Comparison of ENCODE assay signal across 8 cellular contexts in genomic region chr12:122063691-122064033, GRCh38. TPM values are rescaled to one million over a fixed set of nuclear protein-coding genes. Genes with fewer than 3 reads are reported as not detected.
DNase-seq lines count a peak whose midpoint lies in the region; ATAC-seq and TF ChIP-seq lines count a peak whose summit lies in the region.

No MANE protein-coding gene starts in this region.

- peaks cover 19% of the 10 kb centered on the region for H3K4me1 Mint-ChIP-seq in endodermal cell
- peaks cover 38% of the 10 kb centered on the region for H3K4me1 Mint-ChIP-seq in neural progenitor cell

- peaks cover 27% of the 10 kb centered on the region for H4K20me1 ChIP-seq in neural progenitor cell (ENCODE audit: low read depth)

- H3K4me3 ChIP-seq in A673 (ENCODE audit: low read depth, low read length, poor library complexity, severe bottlenecking): no peak overlapping the region
- H3K4me3 ChIP-seq in endodermal cell (ENCODE audit: low read length): no peak overlapping the region
- H3K4me3 ChIP-seq in neural progenitor cell: no peak overlapping the region

- H3K27me3 ChIP-seq in A673 (replicated peaks; ENCODE audit: insufficient read depth, low read depth, low read length, poor library complexity) (no peaks in the 10 kb centered on the region), endodermal cell (ENCODE audit: control insufficient read depth, insufficient read depth, low read length, poor library complexity, severe bottlenecking) (no peaks in the 10 kb centered on the region), neural progenitor cell (no peaks in the 10 kb centered on the region)

- peaks cover 13% of the 10 kb centered on the region for H3K4me1 ChIP-seq in A673 (ENCODE audit: insufficient read depth, low read length, poor library complexity, severe bottlenecking)
- peaks cover 10% of the 10 kb centered on the region for H3K4me1 ChIP-seq in endodermal cell (ENCODE audit: control insufficient read depth, insufficient read depth, low read length)
- H3K4me1 ChIP-seq in neural progenitor cell: peaks cover 13% of the 10 kb centered on the region

- H3K4me3 Mint-ChIP-seq in endodermal cell: peak overlapping the region; percentile 51
- peak overlapping the region; percentile 82 for H3K4me3 Mint-ChIP-seq in neural progenitor cell

- TF ChIP-seq CTCF in A673 (conservative IDR thresholded peaks at IDR 0.05; ENCODE audit: low read depth, low read length) (no peak), endodermal cell (conservative IDR thresholded peaks at IDR 0.05) (no peak), neural progenitor cell (IDR thresholded peaks at IDR 0.05) (no peak)

- ATAC-seq in HG02642 (IDR thresholded peaks at IDR 0.05; ENCODE audit: poor library complexity, unreplicated experiment) (no peak), GM18858 (IDR thresholded peaks at IDR 0.05; ENCODE audit: unreplicated experiment) (no peak)

- no peak for DNase-seq in A673 (ENCODE audit: low spot score)
- DNase-seq in NCI-H69 (lab: John Stamatoyannopoulos, UW): peak; percentile 96
- DNase-seq in endodermal cell: no peak
- DNase-seq in neural progenitor cell (ENCODE audit: low spot score): no peak
- no peak for DNase-seq in NCI-H748 (lab: John Stamatoyannopoulos, UW; ENCODE audit: unreplicated experiment)
- DNase-seq in NCI-H1105 (lab: John Stamatoyannopoulos, UW): no peak

- BruUV-seq in A673 (replicated peaks; lab: Mats Ljungman, UMichigan): no TSS peak

- H3K9ac ChIP-seq in endodermal cell (ENCODE audit: extremely low read depth, low read length, poor library complexity, severe bottlenecking) (no peak overlapping the region), neural progenitor cell (no peak overlapping the region)

- H3K9me3 ChIP-seq in A673 (ENCODE audit: low read depth, low read length, poor library complexity, severe bottlenecking): no peaks in the 10 kb centered on the region
- no peaks in the 10 kb centered on the region for H3K9me3 ChIP-seq in endodermal cell (ENCODE audit: control insufficient read depth, low read length)
- H3K9me3 ChIP-seq in neural progenitor cell (ENCODE audit: low read depth): no peaks in the 10 kb centered on the region

- POLR2A ChIA-PET in A673 (lab: Charles Lee; ENCODE audit: low non-redundant PET): no interaction called here

- H3K36me3 Mint-ChIP-seq in endodermal cell (ENCODE audit: low read depth) (peaks cover 33% of the 10 kb centered on the region), neural progenitor cell (peaks cover 12% of the 10 kb centered on the region)

- intact Hi-C loops in A673 (cut with micrococcal nuclease; ENCODE audit: unreplicated experiment): no loop called here

- no peak overlapping the region for H3K4me2 ChIP-seq in neural progenitor cell

- H3K36me3 ChIP-seq in A673 (ENCODE audit: insufficient read depth, low read length, poor library complexity, severe bottlenecking) (peaks cover 19% of the 10 kb centered on the region), endodermal cell (ENCODE audit: control insufficient read depth, insufficient read depth, low read length) (peaks cover 13% of the 10 kb centered on the region), neural progenitor cell (no peaks in the 10 kb centered on the region)

- H3F3A ChIP-seq in neural progenitor cell (ENCODE audit: low read depth): peaks cover 27% of the 10 kb centered on the region

- CTCF ChIA-PET in A673 (lab: Charles Lee): no interaction called here

- no peaks in the 10 kb centered on the region for H3K79me2 ChIP-seq in neural progenitor cell (ENCODE audit: low read depth)

- 65 to 66% methylated on average over 5 to 6 of the region's 6 CpGs for WGBS in endodermal cell (ENCODE audit: insufficient coverage in 1 of 2, insufficient read length in 1 of 2), 2 experiments

- H3K27ac ChIP-seq in A673 (ENCODE audit: low read depth, low read length, poor library complexity, severe bottlenecking) (peak overlapping the region; percentile 53), endodermal cell (ENCODE audit: low read depth, low read length) (peak overlapping the region; percentile 81), neural progenitor cell (no peak overlapping the region)

- H3K27me3 Mint-ChIP-seq in endodermal cell (ENCODE audit: insufficient read depth) (no peaks in the 10 kb centered on the region), neural progenitor cell (ENCODE audit: insufficient read depth, low read depth) (peaks cover 4% of the 10 kb centered on the region)

- H3K9me3 Mint-ChIP-seq in endodermal cell (no peaks in the 10 kb centered on the region), neural progenitor cell (no peaks in the 10 kb centered on the region)

- H3K27ac Mint-ChIP-seq in endodermal cell (peak overlapping the region; percentile 69), neural progenitor cell (peak overlapping the region; percentile 17)

- no peak overlapping the region for H2AFZ ChIP-seq in neural progenitor cell (replicated peaks)

RNA-seq across cellular contexts. Expression of gene MLXIP, which starts 14.9 kb away (rescaled TPM):
- total RNA-seq in A673 (2021): 32.7 and 35.8 TPM in 2 replicates
- total RNA-seq in endodermal cell: 10 to 100 TPM; 27.4 to 32.2 TPM
- polyA plus RNA-seq in endodermal cell (2013, experiment 1 of 2): 21.0 TPM
- polyA plus RNA-seq in endodermal cell (2013, experiment 2 of 2): 18.5 TPM
- 1.9 and 4.3 TPM in 2 replicates for total RNA-seq in neural progenitor cell (ENCODE audit: low replicate concordance)

RNA-seq across cellular contexts. Expression of gene BCL7A, which starts 42.0 kb away (rescaled TPM):
- total RNA-seq in A673 (2021) (40.7 and 41.8 TPM in 2 replicates), endodermal cell (10 to 100 TPM; 22.3 to 28.9 TPM), neural progenitor cell (ENCODE audit: low replicate concordance) (22.1 and 41.3 TPM in 2 replicates)
- polyA plus RNA-seq in endodermal cell (2013, experiment 1 of 2): 39.9 TPM
- 39.2 TPM for polyA plus RNA-seq in endodermal cell (2013, experiment 2 of 2)
